Comparison of ENCODE assay signal across 1 cellular context in the genomic region with DNA sequence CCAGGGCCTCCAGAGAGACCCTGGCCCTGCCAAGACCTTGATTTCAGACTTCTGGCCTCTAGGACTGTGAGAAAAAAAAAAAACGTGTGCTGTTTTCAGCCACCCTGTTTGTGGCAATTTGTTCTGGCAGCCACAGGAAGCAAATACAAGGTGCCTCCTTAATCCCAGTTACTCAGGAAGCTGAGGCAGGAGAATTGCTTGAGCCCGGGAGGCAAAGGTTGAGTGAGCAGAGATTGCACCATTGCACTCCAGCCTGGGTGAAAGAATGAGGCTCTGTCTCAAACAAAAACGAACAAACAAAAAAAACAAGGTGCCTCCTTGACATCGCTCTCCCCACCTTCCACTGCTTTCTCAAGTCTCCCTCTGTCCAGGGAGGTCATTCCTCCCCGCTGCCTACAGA.
TF ChIP-seq lines count a peak whose summit lies in the region.

No MANE protein-coding gene starts in this region.

TF ChIP-seq in SK-N-SH, 30 proteins besides CTCF, POLR2A, EP300 and RAD21:
- TF ChIP-seq RXRA (IDR thresholded peaks at IDR 0.05; ENCODE audit: borderline replicate concordance, low read depth) (no peak), NRF1 (IDR thresholded peaks at IDR 0.05; ENCODE audit: low read depth, low read length) (no peak), GATA2 (CRISPR knock-in tag; IDR thresholded peaks at IDR 0.05) (no peak), POLR2AphosphoS5 (IDR thresholded peaks at IDR 0.05; ENCODE audit: low read depth, low read length) (no peak), FOXM1 (IDR thresholded peaks at IDR 0.05; ENCODE audit: low read depth) (no peak), FOSL2 (IDR thresholded peaks at IDR 0.05; ENCODE audit: borderline replicate concordance, low read depth) (no peak), IRF3 (IDR thresholded peaks at IDR 0.05; ENCODE audit: low read depth, low read length) (no peak), CHD2 (IDR thresholded peaks at IDR 0.05; ENCODE audit: low read length, partially characterized antibody) (no peak), TCF12 (IDR thresholded peaks at IDR 0.05) (no peak), USF2 (IDR thresholded peaks at IDR 0.05; ENCODE audit: borderline replicate concordance, low read depth, low read length) (no peak), SMC3 (IDR thresholded peaks at IDR 0.05; ENCODE audit: low read depth, low read length) (no peak), SIN3A (IDR thresholded peaks at IDR 0.05; ENCODE audit: borderline replicate concordance, low read depth, low read length) (no peak), YY1 (IDR thresholded peaks at IDR 0.05; ENCODE audit: low read depth) (no peak), USF1 (IDR thresholded peaks at IDR 0.05; ENCODE audit: borderline replicate concordance, low read depth) (no peak), MEF2A (IDR thresholded peaks at IDR 0.05; ENCODE audit: borderline replicate concordance, low read depth) (no peak), NFIC (IDR thresholded peaks at IDR 0.05; ENCODE audit: borderline replicate concordance) (no peak), MXI1 (IDR thresholded peaks at IDR 0.05; ENCODE audit: low read depth, low read length) (no peak), RCOR1 (IDR thresholded peaks at IDR 0.05; ENCODE audit: low read length) (no peak)
- TF ChIP-seq, protein P1, sequence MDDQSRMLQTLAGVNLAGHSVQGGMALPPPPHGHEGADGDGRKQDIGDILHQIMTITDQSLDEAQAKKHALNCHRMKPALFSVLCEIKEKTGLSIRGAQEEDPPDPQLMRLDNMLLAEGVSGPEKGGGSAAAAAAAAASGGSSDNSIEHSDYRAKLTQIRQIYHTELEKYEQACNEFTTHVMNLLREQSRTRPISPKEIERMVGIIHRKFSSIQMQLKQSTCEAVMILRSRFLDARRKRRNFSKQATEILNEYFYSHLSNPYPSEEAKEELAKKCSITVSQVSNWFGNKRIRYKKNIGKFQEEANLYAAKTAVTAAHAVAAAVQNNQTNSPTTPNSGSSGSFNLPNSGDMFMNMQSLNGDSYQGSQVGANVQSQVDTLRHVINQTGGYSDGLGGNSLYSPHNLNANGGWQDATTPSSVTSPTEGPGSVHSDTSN (IDR thresholded peaks at IDR 0.05), result no peak
- TF ChIP-seq, protein P2, sequence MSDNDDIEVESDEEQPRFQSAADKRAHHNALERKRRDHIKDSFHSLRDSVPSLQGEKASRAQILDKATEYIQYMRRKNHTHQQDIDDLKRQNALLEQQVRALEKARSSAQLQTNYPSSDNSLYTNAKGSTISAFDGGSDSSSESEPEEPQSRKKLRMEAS (IDR thresholded peaks at IDR 0.05; ENCODE audit: low read depth), result no peak
